ENCODE assay signal across 13 cellular contexts in the genomic region with DNA sequence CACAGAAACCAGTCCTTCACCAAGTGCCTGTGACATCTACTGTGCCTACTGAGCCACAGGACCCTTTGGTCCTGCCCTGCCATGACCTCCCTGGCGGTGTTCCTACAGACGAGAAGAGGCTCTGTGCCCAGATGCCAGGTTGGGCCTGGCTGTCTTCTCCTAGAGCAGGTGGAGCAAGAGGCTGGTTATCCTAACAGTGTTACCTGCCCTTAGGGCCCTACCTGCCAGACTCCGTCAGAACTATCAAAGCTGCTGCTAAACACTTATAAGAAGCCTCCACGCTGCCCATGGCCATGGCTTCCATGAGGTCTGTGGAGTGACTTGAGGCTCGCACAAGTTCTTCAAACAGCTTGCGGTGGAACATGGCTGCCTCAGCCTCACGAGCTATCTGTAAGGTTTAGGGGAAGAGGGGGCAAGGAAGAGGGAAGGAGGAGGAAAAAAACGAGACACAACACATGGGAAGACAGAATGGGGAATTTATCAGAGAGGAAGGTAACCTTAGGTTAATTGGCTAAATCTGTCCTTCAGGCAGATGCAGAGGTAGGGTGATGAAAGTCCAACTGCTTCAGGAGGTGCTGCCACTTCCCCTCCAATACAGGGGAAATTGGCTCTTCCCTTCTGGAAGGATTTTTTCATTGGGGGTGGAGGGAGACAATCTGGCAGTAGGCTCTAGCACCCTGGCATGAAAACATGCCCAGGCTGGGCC. TPM values are rescaled to one million over a fixed set of nuclear protein-coding genes. Genes with fewer than 3 reads are reported as not detected.
DNase-seq lines count a peak whose midpoint lies in the region; ATAC-seq, FAIRE-seq and TF ChIP-seq lines count a peak whose summit lies in the region.
"Had no signal": no experiment of that assay in that cellular context is flagged by ENCODE, and none has a peak within 500 bp of the region (broad histone marks: within the 10 kb centered on the region; RNA-seq: fewer than 3 reads in every experiment).

No MANE protein-coding gene starts in this region.

- H3K4me2 ChIP-seq in osteoblast (ENCODE audit: insufficient read depth, low read length) = no peak overlapping the region

- peak; percentile 28 for FAIRE-seq in HTR-8/SVneo (lab: Jason Lieb, UNC)
- FAIRE-seq: D721Med, GM19239 had no signal

- H3K27me3 ChIP-seq in AG04450 (ENCODE audit: control insufficient read depth, insufficient read depth, low read length) (no peaks in the 10 kb centered on the region), osteoblast (ENCODE audit: insufficient read depth, low read length) (no peaks in the 10 kb centered on the region), lower lobe of right lung (ENCODE audit: low read depth) (no peaks in the 10 kb centered on the region)

- H3K79me2 ChIP-seq in osteoblast (ENCODE audit: insufficient read depth, low read length) = peaks cover 49% of the 10 kb centered on the region

- in situ Hi-C loops in KBM-7 (cut with MboI; ENCODE audit: low pct_unique_long_range_greater_than_20kb, low sequenced_read_pairs) = no loop called here

- H3K4me1 ChIP-seq in osteoblast (ENCODE audit: insufficient read depth, low read length) (peaks cover 21% of the 10 kb centered on the region), lower lobe of right lung (peaks cover 26% of the 10 kb centered on the region)

- H3K9me3 ChIP-seq in AG04450 (ENCODE audit: control insufficient read depth, insufficient read depth, low read length) (no peaks in the 10 kb centered on the region; the same call in 1 of the 2 replicates), osteoblast (ENCODE audit: low read depth, low read length) (no peaks in the 10 kb centered on the region), lower lobe of right lung (no peaks in the 10 kb centered on the region)

- no peak for ATAC-seq in lower lobe of right lung

- TF ChIP-seq CTCF in AG04450 (IDR thresholded peaks at IDR 0.05; ENCODE audit: low read depth, low read length) (no peak), osteoblast (IDR thresholded peaks at IDR 0.05; ENCODE audit: extremely low read depth, low read depth, low read length) (no peak), lower lobe of right lung (IDR thresholded peaks at IDR 0.05) (no peak)

- peaks cover 90% of the 10 kb centered on the region for H4K20me1 ChIP-seq in osteoblast (ENCODE audit: insufficient read depth, low read length)

- intact Hi-C loops in lower lobe of right lung (cut with DNase I) = no loop called here

- peaks cover 99% of the 10 kb centered on the region for H3K36me3 ChIP-seq in osteoblast (ENCODE audit: insufficient read depth, low read length)
- peaks cover 93% of the 10 kb centered on the region for H3K36me3 ChIP-seq in lower lobe of right lung

- no peak for DNase-seq in AG04450 (ENCODE audit: low read depth, low spot score)
- no peak for DNase-seq in HTR-8/SVneo (ENCODE audit: insufficient read length, low spot score)
- peak; percentile 77 for DNase-seq in osteoblast (ENCODE audit: insufficient read length, low spot score, missing footprints)
- no peak for DNase-seq in NCI-H2196 (lab: John Stamatoyannopoulos, UW; ENCODE audit: unreplicated experiment)
- DNase-seq in KBM-7 = no peak
- no peak for DNase-seq in lower lobe of right lung
- no peak for DNase-seq in SHP77 treated with DMSO at 0.1 percent for 48 hours (lab: John Stamatoyannopoulos, UW)
- DNase-seq: activated CD8-positive, alpha-beta memory T cell treated with anti-CD3 and anti-CD28 coated beads, Interleukin-2, amount 50 U/mL, for 4 hours; NCI-H748 treated with DMSO at 0.1 percent for 48 hours; stimulated activated CD4-positive, alpha-beta T cell treated with anti-CD3 and anti-CD28 coated beads, Interleukin-4, amount 100 ng/mL, for 4 hours had no signal

- H3K27ac ChIP-seq in AG04450 (ENCODE audit: low read depth, low read length) (peak overlapping the region; percentile 52), cingulate gyrus (ENCODE audit: low read depth, low read length) (peak overlapping the region; percentile 82), osteoblast (ENCODE audit: low read depth, low read length) (peak overlapping the region; percentile 68), lower lobe of right lung (no peak overlapping the region)

- POLR2A ChIA-PET in AG04450 (lab: Yijun Ruan, JAX) = interaction anchor here (1.1 to 1.9 kb wide), 3 partner anchors 9 to 27 kb away, joined by 3 to 14 read pairs (median 10); a partner anchor contains a TSS

- H2AFZ ChIP-seq in osteoblast (ENCODE audit: low read length) = no peak overlapping the region

- CTCF ChIA-PET in AG04450 (lab: Charles Lee) = interaction anchor here (0.6 kb wide), 1 partner anchor 761 kb away, joined by 6 read pairs; no protein-coding TSS in a partner anchor

- H3K4me3 ChIP-seq in AG04450 (ENCODE audit: low read depth, low read length) = no peak overlapping the region
- H3K4me3 ChIP-seq in osteoblast (ENCODE audit: insufficient read depth, low read length) = no peak overlapping the region
- H3K4me3 ChIP-seq in lower lobe of right lung = no peak overlapping the region

RNA-seq across cellular contexts. Expression of a gene that starts 5.4 kb away (rescaled TPM):
- polyA plus RNA-seq in AG04450 (2011; rRNA removed) = 0.30 and 0.32 TPM in 2 replicates
- not detected in 2 replicates for polyA minus RNA-seq in AG04450 (2011; rRNA and poly(A)+ RNA removed)
- total RNA-seq in osteoblast = not detected in 2 replicates
- total RNA-seq in lower lobe of right lung = 29.3 TPM

RNA-seq across cellular contexts. Expression of a gene that starts 28.0 kb away (rescaled TPM):
- polyA plus RNA-seq in AG04450 (2011; rRNA removed) = 1,954 and 2,130 TPM in 2 replicates
- polyA minus RNA-seq in AG04450 (2011; rRNA and poly(A)+ RNA removed) = 1,898 and 2,543 TPM in 2 replicates
- total RNA-seq in osteoblast (1,919 and 2,299 TPM in 2 replicates), lower lobe of right lung (443 TPM)

Comparison
In these comparisons a context has a peak if more than half of its experiments do, and no peak if none do; other contexts are left out.
1. RNA of a gene that starts 5.4 kb away (total RNA-seq): 29.3 TPM in lower lobe of right lung (single experiment); not detected in osteoblast; every median in the first group is over 10 times any median in the second.